In genomic region chr1:34663031-34663430, GRCh38 we compare ENCODE assay signal across 29 cellular contexts.
"Had no signal": no experiment of that assay in that cellular context is flagged by ENCODE, and none has a peak within 500 bp of the region (broad histone marks: within the 10 kb centered on the region; RNA-seq: fewer than 3 reads in every experiment).

No MANE protein-coding gene starts in this region.

- DNase-seq: activated B cell treated with CpG ODN at 0.5 μM for 24 hours; activated CD4-positive, alpha-beta T cell treated with anti-CD3 and anti-CD28 coated beads, Interleukin-2, amount 50 U/mL, for 1 hour; activated CD8-positive, alpha-beta memory T cell treated with anti-CD3 and anti-CD28 coated beads, Interleukin-2, amount 10 ng/mL, durations not matched to agents 7 days and 5 days; activated CD8-positive, alpha-beta T cell treated with anti-CD3 and anti-CD28 coated beads for 36 hours; activated naive CD8-positive, alpha-beta T cell treated with anti-CD3 and anti-CD28 coated beads, Interleukin-2, amount 50 U/mL, for 24 hours; activated T-cell treated with anti-CD3 and anti-CD28 coated beads, Interleukin-2, amount 50 U/mL, for 48 hours; amygdala; central memory CD4-positive, alpha-beta T cell; effector CD4-positive, alpha-beta T cell; esophagus squamous epithelium; foreskin melanocyte; heart right ventricle; islet precursor cell; left ventricle myocardium inferior; mucosa of descending colon; stimulated activated CD4-positive, alpha-beta T cell treated with anti-CD3 and anti-CD28 coated beads, Interleukin-4, amount 100 ng/mL, for 4 hours; stimulated activated CD8-positive, alpha-beta memory T cell treated with anti-CD3 and anti-CD28 coated beads, Interleukin-4, amount 100 ng/mL, for 48 hours; stimulated activated naive CD8-positive, alpha-beta T cell treated with anti-CD3 and anti-CD28 coated beads, Interleukin-15, amount 100 ng/mL, for 72 hours; substantia nigra; T-helper 9 cell; uterus had no signal

- H3K27ac Mint-ChIP-seq: activated B cell treated with CpG ODN at 0.5 μM for 24 hours; activated CD8-positive, alpha-beta memory T cell treated with anti-CD3 and anti-CD28 coated beads, Interleukin-2, amount 10 ng/mL, durations not matched to agents 7 days and 5 days; activated CD8-positive, alpha-beta T cell treated with anti-CD3 and anti-CD28 coated beads for 36 hours; activated naive CD4-positive, alpha-beta T cell treated with anti-CD3 and anti-CD28 coated beads, Interleukin-2, amount 50 U/mL, for 24 hours; activated naive CD8-positive, alpha-beta T cell treated with anti-CD3 and anti-CD28 coated beads, Interleukin-2, amount 50 U/mL, for 24 hours; activated T-helper 2 cell treated with anti-CD3 and anti-CD28 coated beads, Interferon-gamma antibody, Interleukin-2, Interleukin-4, amounts not matched to agents 10 μg/mL and 5 μg/mL and 100 μg/mL, durations not matched to agents 14 hours and 24 hours and 36 hours; dendritic cell treated with granulocyte-macrophage colony-stimulating factor and Interleukin-4, amounts not matched to agents 40 ng/mL and 50 ng/mL, for 4 days; natural killer cell treated with Interleukin-12 subunit alpha and Interleukin-12 subunit beta and Interleukin-15 and Interleukin-18, amount 100 ng/mL, for 72 hours; stimulated activated memory B cell treated with anti-CD40 and anti-IgM and Interleukin-4, amounts not matched to agents 10 μg/mL and 1 μg/mL and 100 μg/mL, for 72 hours; stimulated activated naive CD8-positive, alpha-beta T cell treated with anti-CD3 and anti-CD28 coated beads, Interleukin-15, amount 100 ng/mL, for 72 hours; type B pancreatic cell had no signal

- H3K27me3 ChIP-seq: uterus had no signal

- H3K9me3 Mint-ChIP-seq: activated B cell treated with CpG ODN at 0.5 μM for 24 hours; activated CD8-positive, alpha-beta T cell treated with anti-CD3 and anti-CD28 coated beads for 36 hours; activated naive CD4-positive, alpha-beta T cell treated with anti-CD3 and anti-CD28 coated beads, Interleukin-2, amount 50 U/mL, for 24 hours; activated naive CD8-positive, alpha-beta T cell treated with anti-CD3 and anti-CD28 coated beads, Interleukin-2, amount 50 U/mL, for 24 hours; activated T-helper 2 cell treated with anti-CD3 and anti-CD28 coated beads, Interferon-gamma antibody, Interleukin-2, Interleukin-4, amounts not matched to agents 10 μg/mL and 5 μg/mL and 100 μg/mL, durations not matched to agents 14 hours and 24 hours and 36 hours; dendritic cell treated with granulocyte-macrophage colony-stimulating factor and Interleukin-4, amounts not matched to agents 40 ng/mL and 50 ng/mL, for 4 days; natural killer cell treated with Interleukin-12 subunit alpha and Interleukin-12 subunit beta and Interleukin-15 and Interleukin-18, amount 100 ng/mL, for 72 hours; stimulated activated memory B cell treated with anti-CD40 and anti-IgM and Interleukin-4, amounts not matched to agents 10 μg/mL and 1 μg/mL and 100 μg/mL, for 72 hours; stimulated activated naive CD8-positive, alpha-beta T cell treated with anti-CD3 and anti-CD28 coated beads, Interleukin-15, amount 100 ng/mL, for 72 hours; type B pancreatic cell had no signal

- ATAC-seq: activated CD8-positive, alpha-beta memory T cell treated with anti-CD3 and anti-CD28 coated beads, Interleukin-2, amount 10 ng/mL, durations not matched to agents 7 days and 5 days; activated CD8-positive, alpha-beta T cell treated with anti-CD3 and anti-CD28 coated beads for 36 hours; activated naive CD8-positive, alpha-beta T cell treated with anti-CD3 and anti-CD28 coated beads, Interleukin-2, amount 50 U/mL, for 24 hours; mucosa of descending colon; natural killer cell treated with Interleukin-12 subunit alpha and Interleukin-12 subunit beta and Interleukin-15 and Interleukin-18, amount 100 ng/mL, for 72 hours; sciatic nerve; stimulated activated memory B cell treated with anti-CD40 and anti-IgM and Interleukin-4, amounts not matched to agents 10 μg/mL and 1 μg/mL and 100 μg/mL, for 72 hours; stimulated activated naive CD8-positive, alpha-beta T cell treated with anti-CD3 and anti-CD28 coated beads, Interleukin-15, amount 100 ng/mL, for 72 hours had no signal

- H3K4me1 ChIP-seq: esophagus squamous epithelium, heart right ventricle, left ventricle myocardium inferior, uterus had no signal

- H3K27me3 Mint-ChIP-seq: stimulated activated memory B cell treated with anti-CD40 and anti-IgM and Interleukin-4, amounts not matched to agents 10 μg/mL and 1 μg/mL and 100 μg/mL, for 72 hours had no signal

- H3K4me1 Mint-ChIP-seq: activated B cell treated with CpG ODN at 0.5 μM for 24 hours; activated CD8-positive, alpha-beta memory T cell treated with anti-CD3 and anti-CD28 coated beads, Interleukin-2, amount 10 ng/mL, durations not matched to agents 7 days and 5 days; activated naive CD4-positive, alpha-beta T cell treated with anti-CD3 and anti-CD28 coated beads, Interleukin-2, amount 50 U/mL, for 24 hours; activated naive CD8-positive, alpha-beta T cell treated with anti-CD3 and anti-CD28 coated beads, Interleukin-2, amount 50 U/mL, for 24 hours; stimulated activated memory B cell treated with anti-CD40 and anti-IgM and Interleukin-4, amounts not matched to agents 10 μg/mL and 1 μg/mL and 100 μg/mL, for 72 hours; stimulated activated naive CD8-positive, alpha-beta T cell treated with anti-CD3 and anti-CD28 coated beads, Interleukin-15, amount 100 ng/mL, for 72 hours had no signal

- H3K36me3 Mint-ChIP-seq: activated CD8-positive, alpha-beta memory T cell treated with anti-CD3 and anti-CD28 coated beads, Interleukin-2, amount 10 ng/mL, durations not matched to agents 7 days and 5 days; activated naive CD4-positive, alpha-beta T cell treated with anti-CD3 and anti-CD28 coated beads, Interleukin-2, amount 50 U/mL, for 24 hours; natural killer cell treated with Interleukin-12 subunit alpha and Interleukin-12 subunit beta and Interleukin-15 and Interleukin-18, amount 100 ng/mL, for 72 hours; stimulated activated memory B cell treated with anti-CD40 and anti-IgM and Interleukin-4, amounts not matched to agents 10 μg/mL and 1 μg/mL and 100 μg/mL, for 72 hours; type B pancreatic cell had no signal

- H3K9me3 ChIP-seq: esophagus squamous epithelium, heart right ventricle, left ventricle myocardium inferior, mucosa of descending colon, uterus had no signal

- H3K4me3 ChIP-seq: esophagus squamous epithelium, heart right ventricle, left ventricle myocardium inferior, mucosa of descending colon, skin epidermis, uterus had no signal

- H3K36me3 ChIP-seq: esophagus squamous epithelium, heart right ventricle, left ventricle myocardium inferior, uterus had no signal

- H3K4me3 Mint-ChIP-seq: activated B cell treated with CpG ODN at 0.5 μM for 24 hours; activated CD8-positive, alpha-beta memory T cell treated with anti-CD3 and anti-CD28 coated beads, Interleukin-2, amount 10 ng/mL, durations not matched to agents 7 days and 5 days; activated CD8-positive, alpha-beta T cell treated with anti-CD3 and anti-CD28 coated beads for 36 hours; activated naive CD4-positive, alpha-beta T cell treated with anti-CD3 and anti-CD28 coated beads, Interleukin-2, amount 50 U/mL, for 24 hours; activated naive CD8-positive, alpha-beta T cell treated with anti-CD3 and anti-CD28 coated beads, Interleukin-2, amount 50 U/mL, for 24 hours; dendritic cell treated with granulocyte-macrophage colony-stimulating factor and Interleukin-4, amounts not matched to agents 40 ng/mL and 50 ng/mL, for 4 days; natural killer cell treated with Interleukin-12 subunit alpha and Interleukin-12 subunit beta and Interleukin-15 and Interleukin-18, amount 100 ng/mL, for 72 hours; stimulated activated memory B cell treated with anti-CD40 and anti-IgM and Interleukin-4, amounts not matched to agents 10 μg/mL and 1 μg/mL and 100 μg/mL, for 72 hours; stimulated activated naive CD8-positive, alpha-beta T cell treated with anti-CD3 and anti-CD28 coated beads, Interleukin-15, amount 100 ng/mL, for 72 hours; type B pancreatic cell had no signal

- H3K27ac ChIP-seq: esophagus squamous epithelium, heart right ventricle, left ventricle myocardium inferior, skin epidermis, uterus had no signal
